In genomic region chr15:51162865-51163762, GRCh38 we compare ENCODE assay signal across 8 cellular contexts.
A peak's percentile ranks its signal among the peaks of the same experiment; 100 is the strongest.
DNase-seq lines count a peak whose midpoint lies in the region; ATAC-seq and TF ChIP-seq lines count a peak whose summit lies in the region.

No MANE protein-coding gene starts in this region.

- no peaks in the 10 kb centered on the region for H3K27me3 ChIP-seq in kidney epithelial cell (ENCODE audit: control insufficient read depth, insufficient read depth, low read length)

- H3K27me3 Mint-ChIP-seq in WTC11 (ENCODE audit: low read depth), result no peaks in the 10 kb centered on the region

- no peak overlapping the region for H3K4me3 Mint-ChIP-seq in WTC11

- no peak overlapping the region for H3K4me3 ChIP-seq in kidney epithelial cell (ENCODE audit: low read depth, low read length)

- H3K9me3 Mint-ChIP-seq in WTC11, result no peaks in the 10 kb centered on the region

- CTCF ChIA-PET in WTC11 (lab: Charles Lee), result interaction anchor here (0.5 to 2.9 kb wide), 68 partner anchors 9 to 614 kb away, joined by 3 to 103 read pairs (median 5); partner anchors contain the start of genes LYSMD2 and TNFAIP8L3

- peak overlapping the region; percentile 45 for H3K27ac ChIP-seq in caudate nucleus (ENCODE audit: low read depth, low read length)

- H3K36me3 ChIP-seq in kidney epithelial cell (ENCODE audit: control insufficient read depth, insufficient read depth, low read length), result no peaks in the 10 kb centered on the region

- ATAC-seq in HG02588 (IDR thresholded peaks at IDR 0.05; ENCODE audit: unreplicated experiment) (peak; percentile 54), WTC11 (peak; percentile 93), GM18858 (IDR thresholded peaks at IDR 0.05; ENCODE audit: unreplicated experiment) (no peak)

- TF ChIP-seq CTCF in WTC11 (IDR thresholded peaks at IDR 0.05) (peak; percentile 91), kidney epithelial cell (IDR thresholded peaks at IDR 0.05; ENCODE audit: insufficient read depth, low read length, poor library complexity, severe bottlenecking) (peak; percentile 88)

- POLR2A ChIA-PET in WTC11 (lab: Charles Lee), result interaction anchor here (0.5 to 1.0 kb wide), 5 partner anchors 17 to 237 kb away, joined by 3 to 4 read pairs (median 3); no protein-coding TSS in a partner anchor

- H3K36me3 Mint-ChIP-seq in WTC11, result no peaks in the 10 kb centered on the region

- DNase-seq in ELR (ENCODE audit: low read depth), result peak; percentile 71
- peak; percentile 62 for DNase-seq in NCI-H1694 treated with DMSO at 0.1 percent for 48 hours (lab: John Stamatoyannopoulos, UW)
- peak; percentile 76 for DNase-seq in WTC11 (ENCODE audit: low spot score)
- DNase-seq in caudate nucleus (lab: John Stamatoyannopoulos, UW), result peak in 55 of 61 donors; percentile 7 to 85 (median 58)
- DNase-seq in kidney epithelial cell (ENCODE audit: low read depth), result no peak
- DNase-seq in stimulated activated CD4-positive, alpha-beta T cell treated with anti-CD3 and anti-CD28 coated beads, Interleukin-15, amount 100 ng/mL, for 48 hours (ENCODE audit: low read depth in 2 of 2), result peak; percentile 37 to 60

- H3K27ac Mint-ChIP-seq in WTC11, result no peak overlapping the region

- H3K4me1 Mint-ChIP-seq in WTC11, result peaks cover 11% of the 10 kb centered on the region

TF ChIP-seq in WTC11, 78 proteins besides CTCF, POLR2A, EP300 and RAD21:
- TF ChIP-seq USF1 (CRISPR knock-in tag; IDR thresholded peaks at IDR 0.05) (peak; percentile 13; the same call in 1 of the 2 replicates), ARID4B (CRISPR knock-in tag; IDR thresholded peaks at IDR 0.05; ENCODE audit: borderline replicate concordance) (no peak), USF2 (CRISPR knock-in tag; IDR thresholded peaks at IDR 0.05) (peak; percentile 37; the same call in 1 of the 2 replicates), RORB (CRISPR knock-in tag; IDR thresholded peaks at IDR 0.05) (no peak)
